In genomic region chr9:88074931-88075330, GRCh38 we compare ENCODE assay signal across 21 cellular contexts.
"Had no signal": no experiment of that assay in that cellular context is flagged by ENCODE, and none has a peak within 500 bp of the region (broad histone marks: within the 10 kb centered on the region; RNA-seq: fewer than 3 reads in every experiment).

No MANE protein-coding gene starts in this region.

- H3K27ac Mint-ChIP-seq: naive thymus-derived CD4-positive, alpha-beta T cell; natural killer cell treated with Interleukin-12 subunit alpha and Interleukin-12 subunit beta and Interleukin-15 and Interleukin-18, amount 100 ng/mL, for 72 hours; progenitor cell of endocrine pancreas; stimulated activated naive B cell treated with anti-CD40 and anti-IgM and Interleukin-4, amounts not matched to agents 10 μg/mL and 1 μg/mL and 100 μg/mL, for 72 hours had no signal

- H3K27ac ChIP-seq: left ventricle myocardium inferior, ovary, right atrium auricular region, right lobe of liver, thyroid gland, uterus had no signal

- H3K4me3 ChIP-seq: lung, mucosa of descending colon, ovary, right atrium auricular region, right lobe of liver, stomach, testis, thyroid gland, uterus had no signal

- H3K27me3 ChIP-seq: ovary, right atrium auricular region, right lobe of liver, testis, thyroid gland, transverse colon, uterus had no signal

- H3K4me3 Mint-ChIP-seq: natural killer cell treated with Interleukin-12 subunit alpha and Interleukin-12 subunit beta and Interleukin-15 and Interleukin-18, amount 100 ng/mL, for 72 hours; stimulated activated naive B cell treated with anti-CD40 and anti-IgM and Interleukin-4, amounts not matched to agents 10 μg/mL and 1 μg/mL and 100 μg/mL, for 72 hours had no signal

- H3K9me3 Mint-ChIP-seq: naive thymus-derived CD4-positive, alpha-beta T cell; natural killer cell treated with Interleukin-12 subunit alpha and Interleukin-12 subunit beta and Interleukin-15 and Interleukin-18, amount 100 ng/mL, for 72 hours had no signal

- H3K9me3 ChIP-seq: left ventricle myocardium inferior, mucosa of descending colon, ovary, right atrium auricular region, right lobe of liver, stomach, testis, thyroid gland, transverse colon, uterus had no signal

- H3K36me3 ChIP-seq: left ventricle myocardium inferior, ovary, right atrium auricular region, right lobe of liver, stomach, thyroid gland, transverse colon, uterus had no signal

- H3K36me3 Mint-ChIP-seq: naive thymus-derived CD4-positive, alpha-beta T cell; natural killer cell treated with Interleukin-12 subunit alpha and Interleukin-12 subunit beta and Interleukin-15 and Interleukin-18, amount 100 ng/mL, for 72 hours; stimulated activated naive B cell treated with anti-CD40 and anti-IgM and Interleukin-4, amounts not matched to agents 10 μg/mL and 1 μg/mL and 100 μg/mL, for 72 hours had no signal

- DNase-seq: islet precursor cell; left ventricle myocardium inferior; mesendoderm; midbrain; mucosa of descending colon; naive thymus-derived CD4-positive, alpha-beta T cell; ovary; right lobe of liver; stimulated activated CD4-positive, alpha-beta T cell treated with anti-CD3 and anti-CD28 coated beads, Interleukin-1b, Interleukin-23, amount 100 ng/mL, for 48 hours; stimulated activated CD4-positive, alpha-beta T cell treated with anti-CD3 and anti-CD28 coated beads, Interleukin-4, amount 100 ng/mL, for 1 hour; stimulated activated naive B cell treated with anti-CD40 and anti-IgM and Interleukin-4, amounts not matched to agents 10 μg/mL and 1 μg/mL and 100 μg/mL, for 72 hours; stimulated activated naive CD8-positive, alpha-beta T cell treated with anti-CD3 and anti-CD28 coated beads, Interleukin-15, Interleukin-2, amounts not matched to agents 100 U/mL and 50 U/mL, for 24 hours; stomach; testis; thyroid gland; transverse colon; uterus had no signal

- H3K4me1 ChIP-seq: uterus had no signal
